ENCODE assay signal across 29 cellular contexts in the genomic region with DNA sequence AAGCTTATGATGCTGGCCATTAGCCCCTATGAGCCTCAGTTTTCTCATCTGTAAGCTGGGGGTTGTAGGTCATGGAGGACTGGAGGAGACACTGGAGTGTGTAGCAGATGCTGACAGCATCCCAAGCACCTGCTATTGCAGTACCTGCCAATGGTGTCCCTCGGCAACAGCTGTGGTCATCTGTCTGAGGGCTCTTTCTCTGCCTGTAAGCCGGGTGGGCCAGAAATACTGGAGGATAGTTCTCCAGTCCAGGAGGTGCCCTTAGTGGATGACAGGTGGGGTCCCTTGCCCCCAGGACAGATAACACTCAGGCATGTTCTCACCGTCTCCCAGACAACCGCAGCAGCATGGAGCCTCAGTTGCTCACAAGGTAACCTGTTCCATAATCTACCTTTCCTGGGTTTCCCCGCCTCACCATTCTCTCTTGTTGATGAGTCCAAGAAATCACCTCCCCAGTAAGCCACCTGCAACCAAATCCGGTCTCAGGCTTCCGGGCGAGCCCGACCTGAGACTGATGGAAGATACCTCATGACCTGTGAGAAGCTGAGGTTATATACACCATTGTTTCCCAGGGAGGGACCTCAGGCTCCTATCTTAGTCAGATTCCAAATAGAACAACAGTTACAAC.
"Had no signal": no experiment of that assay in that cellular context is flagged by ENCODE, and none has a peak within 500 bp of the region (broad histone marks: within the 10 kb centered on the region; RNA-seq: fewer than 3 reads in every experiment).

No MANE protein-coding gene starts in this region.

- H3K36me3 ChIP-seq: WERI-Rb-1 had no signal

- H3K27ac Mint-ChIP-seq: activated CD4-positive, alpha-beta memory T cell treated with anti-CD3 and anti-CD28 coated beads, Interleukin-2, amount 10 ng/mL, durations not matched to agents 7 days and 5 days; activated CD4-positive, alpha-beta T cell treated with anti-CD3 and anti-CD28 coated beads, Interleukin-2, amount 10 ng/mL, durations not matched to agents 7 days and 5 days; activated naive CD4-positive, alpha-beta T cell treated with anti-CD3 and anti-CD28 coated beads, Interleukin-2, amount 50 U/mL, for 24 hours; nephron progenitor cell; stimulated activated memory B cell treated with anti-CD40 and anti-IgM and Interleukin-4, amounts not matched to agents 10 μg/mL and 1 μg/mL and 100 μg/mL, for 72 hours; T-helper 1 cell treated with Interleukin-12 subunit alpha and Interleukin-12 subunit beta and Interleukin-4 antibody, amounts not matched to agents 30 μg/mL and 1 μg/mL, for 36 hours had no signal

- H3K27me3 Mint-ChIP-seq: activated CD4-positive, alpha-beta memory T cell treated with anti-CD3 and anti-CD28 coated beads, Interleukin-2, amount 10 ng/mL, durations not matched to agents 7 days and 5 days; activated CD4-positive, alpha-beta T cell treated with anti-CD3 and anti-CD28 coated beads, Interleukin-2, amount 10 ng/mL, durations not matched to agents 7 days and 5 days; activated naive CD4-positive, alpha-beta T cell treated with anti-CD3 and anti-CD28 coated beads, Interleukin-2, amount 50 U/mL, for 24 hours; activated naive CD8-positive, alpha-beta T cell treated with anti-CD3 and anti-CD28 coated beads, Interleukin-2, amount 50 U/mL, for 24 hours; stimulated activated memory B cell treated with anti-CD40 and anti-IgM and Interleukin-4, amounts not matched to agents 10 μg/mL and 1 μg/mL and 100 μg/mL, for 72 hours had no signal

- DNase-seq: activated CD4-positive, alpha-beta memory T cell treated with anti-CD3 and anti-CD28 coated beads, Interleukin-2, amount 10 ng/mL, durations not matched to agents 7 days and 5 days; activated CD4-positive, alpha-beta T cell treated with anti-CD3 and anti-CD28 coated beads, Interleukin-2, amount 10 ng/mL, durations not matched to agents 7 days and 5 days; activated CD4-positive, CD25-positive, alpha-beta regulatory T cell treated with anti-CD3 and anti-CD28 coated beads, Interleukin-2, amount 50 U/mL, for 72 hours; activated CD8-positive, alpha-beta memory T cell treated with anti-CD3 and anti-CD28 coated beads, Interleukin-2, amount 50 U/mL, for 48 hours; activated gamma-delta T cell; activated naive CD8-positive, alpha-beta T cell treated with anti-CD3 and anti-CD28 coated beads, Interleukin-2, amount 50 U/mL, for 24 hours; amygdala; caudate nucleus; dermis blood vessel endothelial cell; effector CD4-positive, alpha-beta T cell; esophagus squamous epithelium; foreskin melanocyte; heart right ventricle; left ventricle myocardium inferior; nephron progenitor cell; psoas muscle; sigmoid colon; small intestine; stimulated activated CD4-positive, alpha-beta T cell treated with anti-CD3 and anti-CD28 coated beads, Interleukin-4, amount 100 ng/mL, for 24 hours; SW 1271; T-helper 9 cell; tibial artery; upper lobe of right lung; WERI-Rb-1 had no signal

- H3K4me1 ChIP-seq: left ventricle myocardium inferior, parathyroid adenoma, psoas muscle, sigmoid colon, upper lobe of right lung had no signal

- H3K27me3 ChIP-seq: esophagus squamous epithelium, heart right ventricle, sigmoid colon, suprapubic skin, tibial artery, upper lobe of right lung had no signal

- H3K27ac ChIP-seq: esophagus squamous epithelium, heart right ventricle, left ventricle myocardium inferior, parathyroid adenoma, psoas muscle, sigmoid colon, suprapubic skin, tibial artery, upper lobe of right lung, WERI-Rb-1 had no signal

- H3K4me3 ChIP-seq: esophagus squamous epithelium, heart right ventricle, left ventricle myocardium inferior, psoas muscle, sigmoid colon, suprapubic skin, tibial artery, upper lobe of right lung had no signal

- H3K9me3 ChIP-seq: esophagus squamous epithelium, psoas muscle, sigmoid colon, suprapubic skin, tibial artery, upper lobe of right lung had no signal

- ATAC-seq: activated naive CD8-positive, alpha-beta T cell treated with anti-CD3 and anti-CD28 coated beads, Interleukin-2, amount 50 U/mL, for 24 hours; heart right ventricle; psoas muscle; stimulated activated memory B cell treated with anti-CD40 and anti-IgM and Interleukin-4, amounts not matched to agents 10 μg/mL and 1 μg/mL and 100 μg/mL, for 72 hours; upper lobe of right lung had no signal

- H3K4me3 Mint-ChIP-seq: activated CD4-positive, alpha-beta memory T cell treated with anti-CD3 and anti-CD28 coated beads, Interleukin-2, amount 10 ng/mL, durations not matched to agents 7 days and 5 days; activated CD4-positive, alpha-beta T cell treated with anti-CD3 and anti-CD28 coated beads, Interleukin-2, amount 10 ng/mL, durations not matched to agents 7 days and 5 days; activated naive CD4-positive, alpha-beta T cell treated with anti-CD3 and anti-CD28 coated beads, Interleukin-2, amount 50 U/mL, for 24 hours; activated naive CD8-positive, alpha-beta T cell treated with anti-CD3 and anti-CD28 coated beads, Interleukin-2, amount 50 U/mL, for 24 hours; nephron progenitor cell; stimulated activated memory B cell treated with anti-CD40 and anti-IgM and Interleukin-4, amounts not matched to agents 10 μg/mL and 1 μg/mL and 100 μg/mL, for 72 hours; T-helper 1 cell treated with Interleukin-12 subunit alpha and Interleukin-12 subunit beta and Interleukin-4 antibody, amounts not matched to agents 30 μg/mL and 1 μg/mL, for 36 hours had no signal

- H3K9me3 Mint-ChIP-seq: activated CD4-positive, alpha-beta memory T cell treated with anti-CD3 and anti-CD28 coated beads, Interleukin-2, amount 10 ng/mL, durations not matched to agents 7 days and 5 days; activated naive CD4-positive, alpha-beta T cell treated with anti-CD3 and anti-CD28 coated beads, Interleukin-2, amount 50 U/mL, for 24 hours; stimulated activated memory B cell treated with anti-CD40 and anti-IgM and Interleukin-4, amounts not matched to agents 10 μg/mL and 1 μg/mL and 100 μg/mL, for 72 hours; T-helper 1 cell treated with Interleukin-12 subunit alpha and Interleukin-12 subunit beta and Interleukin-4 antibody, amounts not matched to agents 30 μg/mL and 1 μg/mL, for 36 hours had no signal
